8 cellular contexts compared by ENCODE assay signal in genomic region chr17:81401727-81402529, GRCh38. TPM values are rescaled to one million over a fixed set of nuclear protein-coding genes. Genes with fewer than 3 reads are reported as not detected.
A peak's percentile ranks its signal among the peaks of the same experiment; 100 is the strongest.
DNase-seq lines count a peak whose midpoint lies in the region; ATAC-seq, FAIRE-seq and TF ChIP-seq lines count a peak whose summit lies in the region.

No MANE protein-coding gene starts in this region.

- intact Hi-C loops in GM12878 (cut with micrococcal nuclease; ENCODE audit: unreplicated experiment) = no loop called here
- intact Hi-C loops in transverse colon (cut with DNase I; ENCODE audit: low total_unique reads) = loop anchor here (5.0 kb wide), 1 partner anchor 1055 kb away; the partner anchor contains the start of gene NARF

- no peaks in the 10 kb centered on the region for H4K20me1 ChIP-seq in GM12878 (ENCODE audit: control insufficient read depth, insufficient read depth)

- CTCF ChIA-PET in HEK293 (lab: Yijun Ruan, JAX) (interaction anchor here (0.7 to 3.0 kb wide), 12 partner anchors 9 to 147 kb away, joined by 3 to 10 read pairs (median 4); no protein-coding TSS in a partner anchor), GM12878 (lab: Yijun Ruan, JAX) (interaction anchor here (0.6 to 2.1 kb wide), 4 partner anchors 39 to 110 kb away, joined by 3 to 5 read pairs (median 3); no protein-coding TSS in a partner anchor)

- H3K27me3 ChIP-seq in GM12878 (replicated peaks in 1 of 2; ENCODE audit: control insufficient read depth in 2 of 2, insufficient read depth in 2 of 2, low read length in 1 of 2) (peaks cover 16 to 42% of the 10 kb centered on the region in 2 experiments), transverse colon (no peaks in the 10 kb centered on the region)

- TF ChIP-seq EP300 in GM12878 (IDR thresholded peaks at IDR 0.05; ENCODE audit: borderline replicate concordance in 1 of 2, control insufficient read depth in 1 of 2, low read depth in 2 of 2, low read length in 2 of 2) (no peak), transverse colon (IDR thresholded peaks at IDR 0.05; ENCODE audit: low read depth) (no peak)

- FAIRE-seq in GM12878 (lab: Jason Lieb, UNC) = no peak

- POLR2A ChIA-PET in HEK293 (lab: Yijun Ruan, JAX) (interaction anchor here (0.6 to 4.3 kb wide), 6 partner anchors 7 to 179 kb away, joined by 3 to 24 read pairs (median 4); partner anchors contain the start of genes BAHCC1 and CEP131), GM12878 (lab: Charles Lee) (no interaction called here)

- TF ChIP-seq RAD21 in GM12878 (IDR thresholded peaks at IDR 0.05; ENCODE audit: insufficient read depth, low read depth, low read length) = no peak

- BruUV-seq in GM12878 (replicated peaks; lab: Mats Ljungman, UMichigan) = no TSS peak

- in situ Hi-C loops in GM12878 (cut with MboI) (no loop called here), transverse colon (cut with MboI; ENCODE audit: low pct_ligation_motif_present in 1 of 4, low pct_unique_long_range_greater_than_20kb in 1 of 4, low sequenced_read_pairs in 3 of 4) (no loop called here)

- no peaks in the 10 kb centered on the region for H3K79me2 ChIP-seq in GM12878 (ENCODE audit: control insufficient read depth, insufficient read depth, low read length)

- H3K9me3 ChIP-seq in HEK293 (ENCODE audit: control insufficient read depth, insufficient read depth, low read depth, low read length) (no peaks in the 10 kb centered on the region), GM12878 (replicated peaks; ENCODE audit: control insufficient read depth, insufficient read depth, low read length) (no peaks in the 10 kb centered on the region), transverse colon (no peaks in the 10 kb centered on the region)

- RAD21 ChIA-PET in GM12878 (lab: Charles Lee; ENCODE audit: unreplicated experiment) = no interaction called here

- H2AFZ ChIP-seq in GM12878 (ENCODE audit: control insufficient read depth, low read depth, low read length) = no peak overlapping the region

- H3K9ac ChIP-seq in GM12878 (ENCODE audit: control insufficient read depth, insufficient read depth, low read length) = no peak overlapping the region

- DNase-seq in AG10803 (ENCODE audit: low read depth) (peak; percentile 51), GM12878 (ENCODE audit: low read depth, low spot score) (no peak), left lobe of liver (ENCODE audit: low spot score) (no peak), transverse colon (peak; percentile 55), GM19238 (ENCODE audit: insufficient read length, low spot score) (no peak), NCI-H1930 (lab: John Stamatoyannopoulos, UW) (no peak), glomerular visceral epithelial cell (ENCODE audit: extremely low spot score) (no peak)

- H3K4me2 ChIP-seq in GM12878 (ENCODE audit: control insufficient read depth, insufficient read depth) = no peak overlapping the region

- H3K27ac ChIP-seq in HEK293 (ENCODE audit: extremely low read depth, low read depth, low read length) (no peak overlapping the region; the same call in 1 of the 2 replicates), GM12878 (ENCODE audit: control insufficient read depth, insufficient read depth) (no peak overlapping the region), transverse colon (peak overlapping the region; percentile 95 to 99 (median 98))

- H3K4me1 ChIP-seq in HEK293 (ENCODE audit: control insufficient read depth, insufficient read depth, low read length) (peaks cover 33% of the 10 kb centered on the region), GM12878 (ENCODE audit: control insufficient read depth, insufficient read depth, low read length) (no peaks in the 10 kb centered on the region; the same call in 1 of the 2 replicates), transverse colon (peaks cover 27 to 77% (median 58%) of the 10 kb centered on the region in 4 donors)

- H3K36me3 ChIP-seq in HEK293 (ENCODE audit: control insufficient read depth in 2 of 2, insufficient read depth in 1 of 2, low read length in 2 of 2) (peaks cover 0 to 12% of the 10 kb centered on the region in 2 experiments; a peak in 1 of 3 replicates), GM12878 (ENCODE audit: control insufficient read depth in 2 of 2, insufficient read depth in 2 of 2, low read length in 1 of 2) (no peaks in the 10 kb centered on the region), transverse colon (no peaks in the 10 kb centered on the region)

- H3K4me3 ChIP-seq in AG10803 (ENCODE audit: low read length) = peak overlapping the region; percentile 69
- no peak overlapping the region for H3K4me3 ChIP-seq in HEK293 (ENCODE audit: low read depth, low read length)
- H3K4me3 ChIP-seq in GM12878 = no peak overlapping the region
- H3K4me3 ChIP-seq in transverse colon = peak overlapping the region in 1 of 4 donors; percentile 12

- ATAC-seq in GM12878 (peak; percentile 47; the same call in 2 of the 3 replicates), left lobe of liver (peak; percentile 14)

- TF ChIP-seq POLR2A in GM12878 (IDR thresholded peaks at IDR 0.05; ENCODE audit: low read depth, low read length) (no peak), transverse colon (IDR thresholded peaks at IDR 0.05) (no peak)

- TF ChIP-seq CTCF in AG10803 (conservative IDR thresholded peaks at IDR 0.05; ENCODE audit: low read length) = peak; percentile 39
- TF ChIP-seq CTCF in HEK293 (tag by site-specific recombination; IDR thresholded peaks at IDR 0.05) = no peak
- peak in 2 of 3 experiments; percentile 7 to 26; a peak in 2 of 6 replicates for TF ChIP-seq CTCF in GM12878 (IDR thresholded peaks at IDR 0.05 in 2 of 3, conservative IDR thresholded peaks at IDR 0.05 in 1 of 3; ENCODE audit: control insufficient read depth in 2 of 3, extremely low read depth in 1 of 3, insufficient read depth in 1 of 3, low read depth in 3 of 3, low read length in 3 of 3)
- peak in 2 of 5 experiments; percentile 7 to 21 for TF ChIP-seq CTCF in transverse colon (IDR thresholded peaks at IDR 0.05)

- WGBS in GM12878 (ENCODE audit: insufficient coverage, insufficient replicate concordance, low lambda C conversion rate, missing lambda C conversion rate) = 16% methylated on average over 19 of the region's 19 CpGs
- 52 to 100% methylated on average over 5 to 19 of the region's 19 CpGs for WGBS in transverse colon (ENCODE audit: low coverage in 1 of 2), 2 donors

- SMC1A ChIA-PET in GM12878 (lab: Charles Lee; ENCODE audit: uncharacterized antibody, unreplicated experiment) = no interaction called here

TF ChIP-seq in HEK293, 187 proteins besides CTCF, POLR2A, EP300 and RAD21 (continues in another document):
- TF ChIP-seq ZNF132 (tag by site-specific recombination; IDR thresholded peaks at IDR 0.05; ENCODE audit: borderline replicate concordance) (no peak), ZNF747 (tag by site-specific recombination; IDR thresholded peaks at IDR 0.05) (no peak)

TF ChIP-seq in GM12878, 131 proteins besides CTCF, POLR2A, EP300 and RAD21 (continues in another document):
- TF ChIP-seq ZBTB33 (IDR thresholded peaks at IDR 0.05) (no peak), IRF4 (IDR thresholded peaks at IDR 0.05; ENCODE audit: low read depth, low read length) (no peak), BRCA1 (IDR thresholded peaks at IDR 0.05; ENCODE audit: low read depth, low read length) (no peak), RELB (IDR thresholded peaks at IDR 0.05; ENCODE audit: low read depth) (no peak)

RNA-seq across cellular contexts. Expression of gene BAHCC1, which starts 6.7 kb away (rescaled TPM):
- 0.32 and 0.84 TPM in 2 replicates for total RNA-seq in GM12878 (2013; cell fraction: nucleolus; rRNA removed)
- total RNA-seq in GM12878 (2014; rRNA removed) (under 0.01 TPM in 1 of 2 replicates, not detected in the other), GM12878 (2014; rRNA removed; fragmentation: Illumina TruSeq; extraction: Trizol) (not detected in 2 replicates), GM12878 (2021) (0.10 and 0.45 TPM in 2 replicates), left lobe of liver (8.0 TPM), transverse colon (100 to 1,000 TPM in 1 of 4 donors, 10 to 100 TPM in 2, 1 to 10 TPM in 1; 8.7 to 133 (median 12.4) TPM)
- not detected for polyA plus RNA-seq in GM12878 (2011; ENCODE audit: low read depth)
- polyA plus RNA-seq in GM12878 (2011; rRNA removed) (0.12 TPM in 1 of 2 replicates, not detected in the other), GM12878 (2014; fragmentation: Illumina TruSeq; extraction: Trizol) (not detected in 2 replicates), GM12878 (2014; fragmentation: Nextera tagmentation; extraction: Ambion mirVana) (not detected), GM12878 (2014; rRNA removed) (0.03 TPM in 2 replicates), GM12878 (2016; fragmentation: Nextera tagmentation; extraction: Ambion mirVana) (under 1 TPM in 1 of 2 experiments, not detected in 1; 0.14 TPM)
- polyA plus RNA-seq in GM12878 (2011; cell fraction: cytosol; rRNA removed) = 0.01 and 0.07 TPM in 2 replicates
- polyA plus RNA-seq in GM12878 (2011; cell fraction: nucleus; rRNA removed) = 0.32 and 0.75 TPM in 2 replicates
- polyA plus RNA-seq in GM12878 (2012) = 0.03 and 0.07 TPM in 2 replicates
- 0.10 TPM in 1 of 2 replicates, not detected in the other for polyA minus RNA-seq in GM12878 (2011; rRNA and poly(A)+ RNA removed)
- not detected in 2 replicates for polyA minus RNA-seq in GM12878 (2011; cell fraction: cytosol; rRNA and poly(A)+ RNA removed)
- polyA minus RNA-seq in GM12878 (2011; cell fraction: nucleus; rRNA and poly(A)+ RNA removed) = 0.48 and 0.67 TPM in 2 replicates

Comparison
In these comparisons a context has a peak if more than half of its experiments do, and no peak if none do; other contexts are left out.
1. DNase-seq: peak in AG10803 (single experiment) and transverse colon (single experiment); none in GM12878 (single experiment), left lobe of liver (single experiment), GM19238 (single experiment), NCI-H1930 (0 of 2) and glomerular visceral epithelial cell (single experiment).
2. H3K27ac ChIP-seq: peak in transverse colon (4 of 4); none in HEK293 (single experiment) and GM12878 (single experiment).